18 cellular contexts compared by ENCODE assay signal in the genomic region with DNA sequence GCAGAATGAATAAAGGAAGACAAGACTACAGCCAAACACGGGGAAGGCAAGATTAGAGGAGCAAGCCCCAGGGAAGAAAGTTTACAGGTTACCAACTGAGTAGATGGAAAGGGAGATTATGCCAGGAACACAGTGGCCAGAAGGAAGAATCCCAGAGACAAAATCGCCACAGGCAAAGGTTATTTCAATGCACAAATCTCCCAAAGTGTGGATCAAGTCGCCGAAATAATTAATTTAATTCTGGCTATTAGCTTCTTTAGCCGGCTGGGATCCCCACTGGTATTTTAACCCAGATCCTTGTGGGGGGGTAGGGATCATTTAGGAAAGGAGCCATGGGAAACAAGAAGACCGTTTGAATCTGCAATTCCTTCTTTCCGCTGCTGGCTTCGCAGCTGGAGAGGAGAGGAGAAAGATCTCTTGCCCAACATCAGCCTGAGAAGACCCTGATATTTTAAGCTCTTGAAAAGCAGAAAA.
"Had no signal": no experiment of that assay in that cellular context is flagged by ENCODE, and none has a peak within 500 bp of the region (broad histone marks: within the 10 kb centered on the region; RNA-seq: fewer than 3 reads in every experiment).

No MANE protein-coding gene starts in this region.

- H3K36me3 ChIP-seq: adrenal gland, left ventricle myocardium inferior, prostate gland, right atrium auricular region, tibial nerve had no signal

- DNase-seq: activated CD4-positive, alpha-beta T cell treated with anti-CD3 and anti-CD28 coated beads for 36 hours; activated CD4-positive, alpha-beta T cell treated with anti-CD3 and anti-CD28 coated beads, Interleukin-2, amount 50 U/mL, for 48 hours; activated gamma-delta T cell treated with Interleukin-2 at 50 U/mL for 16 hours; adrenal gland; effector memory CD8-positive, alpha-beta T cell; foreskin fibroblast; kidney glomerular epithelial cell; left ventricle myocardium inferior; mucosa of descending colon; naive B cell; stimulated activated CD4-positive, alpha-beta T cell treated with anti-CD3 and anti-CD28 coated beads, Interleukin-2, amount 100 ng/mL, for 24 hours; T-helper 2 cell had no signal

- H3K9me3 ChIP-seq: adrenal gland, mucosa of descending colon, prostate gland, right atrium auricular region, tibial nerve had no signal

- H3K27me3 ChIP-seq: adrenal gland, right atrium auricular region, tibial nerve had no signal

- FAIRE-seq: astrocyte had no signal

- H3K27ac ChIP-seq: adrenal gland, epithelial cell of prostate, left ventricle myocardium inferior, prostate gland, right atrium auricular region, tibial nerve had no signal

- H3K4me3 ChIP-seq: adrenal gland, left ventricle myocardium inferior, mucosa of descending colon, prostate gland, right atrium auricular region, tibial nerve had no signal

- H3K4me1 ChIP-seq: adrenal gland, prostate gland, right atrium auricular region, tibial nerve had no signal

- ATAC-seq: activated CD4-positive, alpha-beta T cell treated with anti-CD3 and anti-CD28 coated beads for 36 hours; activated naive CD4-positive, alpha-beta T cell treated with anti-CD3 and anti-CD28 coated beads, Interleukin-2, amount 50 U/mL, for 72 hours; effector memory CD8-positive, alpha-beta T cell; mucosa of descending colon had no signal
